Comparison of ENCODE assay signal across 15 cellular contexts in the genomic region with DNA sequence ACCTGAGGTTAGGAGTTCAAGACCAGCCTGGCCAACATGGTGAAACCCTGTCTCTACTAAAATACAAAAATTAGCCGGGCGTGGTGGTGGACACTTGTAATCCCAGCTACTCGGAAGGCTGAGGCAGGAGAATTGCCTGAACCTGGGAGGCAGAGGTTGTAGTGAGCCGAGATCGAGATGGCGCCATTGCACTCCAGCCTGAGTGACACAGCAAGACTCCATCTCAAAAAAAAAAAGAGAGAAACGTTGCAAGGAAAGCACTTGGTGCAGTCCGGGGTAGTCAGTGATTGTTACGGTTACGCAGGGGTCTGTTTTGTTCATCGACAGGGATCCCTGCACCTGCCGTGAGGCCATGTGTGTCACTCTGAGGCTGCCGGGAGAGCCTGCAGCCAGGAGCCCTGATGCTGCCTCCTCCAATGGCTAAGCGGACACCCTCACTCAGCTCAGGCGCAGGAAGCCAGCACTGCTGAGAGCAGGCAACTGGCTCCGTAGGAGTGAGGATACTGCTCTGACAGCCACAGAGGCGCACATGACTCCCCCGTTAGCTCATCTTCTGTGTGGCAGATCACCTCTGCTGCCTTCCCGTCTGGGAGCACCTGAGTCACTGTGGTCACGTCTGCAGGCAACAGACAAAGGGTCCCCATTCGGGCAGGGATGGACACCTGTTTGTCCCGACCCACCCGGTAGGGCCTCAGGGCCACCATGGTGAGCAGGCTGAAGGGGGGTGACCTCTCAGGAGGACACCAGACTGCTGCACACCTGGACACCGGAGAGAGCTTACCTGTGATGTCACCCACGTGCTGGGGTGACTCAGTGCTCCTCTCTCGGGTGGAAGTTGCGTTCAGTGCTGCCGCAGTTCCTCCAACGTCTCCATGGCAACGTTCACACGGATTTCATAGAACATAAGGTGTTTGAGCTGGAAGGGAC. TPM values are rescaled to one million over a fixed set of nuclear protein-coding genes. Genes with fewer than 3 reads are reported as not detected.
DNase-seq lines count a peak whose midpoint lies in the region; ATAC-seq and TF ChIP-seq lines count a peak whose summit lies in the region.
"Had no signal": no experiment of that assay in that cellular context is flagged by ENCODE, and none has a peak within 500 bp of the region (broad histone marks: within the 10 kb centered on the region; RNA-seq: fewer than 3 reads in every experiment).

No MANE protein-coding gene starts in this region.

- H3K9me3 ChIP-seq in heart right ventricle: no peaks in the 10 kb centered on the region

- H3K4me3 ChIP-seq in heart right ventricle: no peak overlapping the region

- no peaks in the 10 kb centered on the region for H3K9me3 Mint-ChIP-seq in endothelial cell (ENCODE audit: unreplicated experiment)
- H3K9me3 Mint-ChIP-seq: T-helper 2 cell treated with Interferon-gamma antibody and Interleukin-4, amounts not matched to agents 5 μg/mL and 100 μg/mL, for 36 hours had no signal

- H3K27ac Mint-ChIP-seq in endothelial cell (ENCODE audit: unreplicated experiment): no peak overlapping the region
- H3K27ac Mint-ChIP-seq: T-helper 2 cell treated with Interferon-gamma antibody and Interleukin-4, amounts not matched to agents 5 μg/mL and 100 μg/mL, for 36 hours had no signal

- H3K4me3 Mint-ChIP-seq in endothelial cell (ENCODE audit: unreplicated experiment): no peak overlapping the region
- H3K4me3 Mint-ChIP-seq: T-helper 2 cell treated with Interferon-gamma antibody and Interleukin-4, amounts not matched to agents 5 μg/mL and 100 μg/mL, for 36 hours had no signal

- peaks cover 9% of the 10 kb centered on the region for H3K27me3 Mint-ChIP-seq in endothelial cell (ENCODE audit: unreplicated experiment)

- no peaks in the 10 kb centered on the region for H3K4me1 Mint-ChIP-seq in endothelial cell (ENCODE audit: unreplicated experiment)

- WGBS in heart right ventricle, 2 donors: 78 to 80% methylated on average over 31 of the region's 31 CpGs

- peaks cover 0 to 21% (median 11%) of the 10 kb centered on the region in 9 donors for H3K4me1 ChIP-seq in heart right ventricle

- ATAC-seq in Right ventricle myocardium inferior: no peak
- ATAC-seq in heart right ventricle: no peak
- ATAC-seq: PC-3 had no signal

- intact Hi-C loops in Right ventricle myocardium inferior (cut with DNase I): loop anchor here (5.0 kb wide), 1 partner anchor 281 kb away; no protein-coding TSS in a partner anchor
- intact Hi-C loops in heart right ventricle (cut with DNase I): loop anchor here in 4 of 10 donors (5.0 to 10.0 kb wide), 4 partner anchors 58 to 141 kb away; a partner anchor contains a TSS

- no peaks in the 10 kb centered on the region for H3K27me3 ChIP-seq in heart right ventricle

- H3K36me3 ChIP-seq in heart right ventricle: no peaks in the 10 kb centered on the region

- H3K36me3 Mint-ChIP-seq in endothelial cell (ENCODE audit: low read depth, unreplicated experiment): no peaks in the 10 kb centered on the region

- TF ChIP-seq CTCF in heart right ventricle (IDR thresholded peaks at IDR 0.05) (no peak), endothelial cell (IDR thresholded peaks at IDR 0.05; ENCODE audit: unreplicated experiment) (no peak)

- no peak overlapping the region for H3K27ac ChIP-seq in heart right ventricle

- DNase-seq in Right ventricle myocardium inferior (ENCODE audit: missing footprints) (peak; percentile 60), heart right ventricle (no peak), SK-N-DZ (ENCODE audit: low spot score) (peak; percentile 71), iPS-NIHi11 (ENCODE audit: low spot score) (peak; percentile 2), endothelial cell (ENCODE audit: low spot score) (no peak), NAMALWA (ENCODE audit: low spot score) (no peak)
- DNase-seq in stimulated activated CD4-positive, alpha-beta T cell treated with anti-CD3 and anti-CD28 coated beads, Interleukin-2, amount 100 ng/mL, for 48 hours: no peak
- DNase-seq: activated CD4-positive, alpha-beta T cell treated with anti-CD3 and anti-CD28 coated beads, Interleukin-2, amount 50 U/mL, for 4 hours; activated gamma-delta T cell treated with Interleukin-2 at 50 U/mL for 16 hours; HCEC 1CT; PC-3; stimulated activated CD4-positive, alpha-beta T cell treated with anti-CD3 and anti-CD28 coated beads, Interleukin-4, amount 100 ng/mL, for 24 hours; stimulated activated naive CD4-positive, alpha-beta T cell treated with Interleukin-2 at 50 U/mL for 16 hours had no signal

RNA-seq across cellular contexts. Expression of a gene that starts 5.2 kb away (rescaled TPM):
- total RNA-seq in Right ventricle myocardium inferior (0.87 TPM), heart right ventricle (1 to 10 TPM in 8 of 10 donors, under 1 TPM in 2; 0.74 to 4.3 (median 1.6) TPM), endothelial cell (ENCODE audit: unreplicated experiment) (1.9 TPM)
- polyA plus RNA-seq in heart right ventricle: 1 to 10 TPM in 1 of 2 donors, under 1 TPM in 1; 0.26 to 6.4 TPM
- 3.9 and 5.3 TPM in 2 replicates for polyA plus RNA-seq in SK-N-DZ (2014; cell fraction: cytosol; rRNA removed)
- polyA plus RNA-seq in SK-N-DZ (2014; cell fraction: nucleus; rRNA removed): 38.0 and 47.6 TPM in 2 replicates

RNA-seq across cellular contexts. Expression of a gene that starts 7.5 kb away (rescaled TPM):
- total RNA-seq in Right ventricle myocardium inferior: 85.8 TPM
- total RNA-seq in heart right ventricle: 100 to 1,000 TPM in 6 of 10 donors, 10 to 100 TPM in 4; 79.3 to 122 (median 104) TPM
- polyA plus RNA-seq in heart right ventricle: 100 to 1,000 TPM in 1 of 2 donors, 10 to 100 TPM in 1; 76.7 to 114 TPM
- polyA plus RNA-seq in SK-N-DZ (2014; cell fraction: cytosol; rRNA removed): 80.0 and 122 TPM in 2 replicates
- polyA plus RNA-seq in SK-N-DZ (2014; cell fraction: nucleus; rRNA removed): 608 and 841 TPM in 2 replicates
- total RNA-seq in endothelial cell (ENCODE audit: unreplicated experiment): 70.0 TPM

RNA-seq across cellular contexts. Expression of a gene that starts 12.4 kb away (rescaled TPM):
- total RNA-seq in Right ventricle myocardium inferior: 27.3 TPM
- total RNA-seq in heart right ventricle: 10 to 100 TPM; 16.9 to 44.9 (median 23.8) TPM
- 10 to 100 TPM; 14.6 to 28.2 TPM for polyA plus RNA-seq in heart right ventricle
- polyA plus RNA-seq in SK-N-DZ (2014; cell fraction: cytosol; rRNA removed): 97.6 and 109 TPM in 2 replicates
- polyA plus RNA-seq in SK-N-DZ (2014; cell fraction: nucleus; rRNA removed): 116 and 158 TPM in 2 replicates
- total RNA-seq in endothelial cell (ENCODE audit: unreplicated experiment): 190 TPM

RNA-seq across cellular contexts. Expression of a gene that starts 53.2 kb away (rescaled TPM):
- 5.8 TPM for total RNA-seq in Right ventricle myocardium inferior
- 1 to 10 TPM in 5 of 10 donors, under 1 TPM in 5; 0.24 to 6.0 (median 1.1) TPM for total RNA-seq in heart right ventricle
- 1 to 10 TPM in 1 of 2 donors, under 1 TPM in 1; 0.33 to 3.4 TPM for polyA plus RNA-seq in heart right ventricle
- 4.7 and 4.8 TPM in 2 replicates for polyA plus RNA-seq in SK-N-DZ (2014; cell fraction: cytosol; rRNA removed)
- polyA plus RNA-seq in SK-N-DZ (2014; cell fraction: nucleus; rRNA removed): 28.7 and 32.8 TPM in 2 replicates
- 2.4 TPM for total RNA-seq in endothelial cell (ENCODE audit: unreplicated experiment)
- total RNA-seq: M059J had no signal

Comparison
In these comparisons a context has a peak if more than half of its experiments do, and no peak if none do; other contexts are left out.
1. DNase-seq: peak in Right ventricle myocardium inferior (single experiment), SK-N-DZ (single experiment) and iPS-NIHi11 (single experiment); none in heart right ventricle (0 of 2), endothelial cell (single experiment), stimulated activated CD4-positive, alpha-beta T cell treated with anti-CD3 and anti-CD28 coated beads, Interleukin-2, amount 100 ng/mL, for 48 hours (0 of 2) and NAMALWA (single experiment).